1 cellular context compared by ENCODE assay signal in genomic region chr19:6828306-6828697, GRCh38.
A peak's percentile ranks its signal among the peaks of the same experiment; 100 is the strongest.
TF ChIP-seq lines count a peak whose summit lies in the region.

No MANE protein-coding gene starts in this region.

TF ChIP-seq in HEK293, 187 proteins besides CTCF, POLR2A, EP300 and RAD21 (continued from another document):
- TF ChIP-seq ZSCAN18 (tag by site-specific recombination; IDR thresholded peaks at IDR 0.05) (no peak), ZNF837 (tag by site-specific recombination; IDR thresholded peaks at IDR 0.05) (no peak), EGR2 (tag by site-specific recombination; IDR thresholded peaks at IDR 0.05; ENCODE audit: low read depth) (0 out of 2 replicates have a peak, but pooled peaks have one; percentile 45), ZFP41 (tag by site-specific recombination; IDR thresholded peaks at IDR 0.05; ENCODE audit: borderline replicate concordance) (no peak), ZNF112 (tag by site-specific recombination; IDR thresholded peaks at IDR 0.05) (no peak), ZNF302 (tag by site-specific recombination; IDR thresholded peaks at IDR 0.05; ENCODE audit: low read depth) (no peak), ZNF670 (tag by site-specific recombination; IDR thresholded peaks at IDR 0.05; ENCODE audit: low read depth) (no peak), ZNF157 (tag by site-specific recombination; IDR thresholded peaks at IDR 0.05) (no peak), GLI4 (tag by site-specific recombination; IDR thresholded peaks at IDR 0.05) (no peak), HIC1 (tag by site-specific recombination; IDR thresholded peaks at IDR 0.05) (0 out of 2 replicates have a peak, but pooled peaks have one; percentile 27), ZNF529 (tag by site-specific recombination; IDR thresholded peaks at IDR 0.05; ENCODE audit: insufficient replicate concordance) (no peak), ZNF629 (tag by site-specific recombination; IDR thresholded peaks at IDR 0.05) (peak; percentile 78), KLF8 (tag by site-specific recombination; IDR thresholded peaks at IDR 0.05) (0 out of 2 replicates have a peak, but pooled peaks have one; percentile 6), ZXDB (tag by site-specific recombination; IDR thresholded peaks at IDR 0.05) (peak; percentile 17; the same call in 1 of the 2 replicates), ZNF138 (tag by site-specific recombination; IDR thresholded peaks at IDR 0.05; ENCODE audit: borderline replicate concordance) (no peak), ZNF501 (tag by site-specific recombination; IDR thresholded peaks at IDR 0.05) (no peak), ZNF37A (tag by site-specific recombination; IDR thresholded peaks at IDR 0.05) (no peak), OVOL3 (tag by site-specific recombination; IDR thresholded peaks at IDR 0.05) (no peak), ZNF324 (tag by site-specific recombination; IDR thresholded peaks at IDR 0.05) (no peak), ZFHX2 (tag by site-specific recombination; conservative IDR thresholded peaks at IDR 0.05) (peak; percentile 64), SCRT1 (tag by site-specific recombination; IDR thresholded peaks at IDR 0.05; ENCODE audit: borderline replicate concordance) (no peak), ZBTB20 (tag by site-specific recombination; IDR thresholded peaks at IDR 0.05) (no peak; the same call in 1 of the 2 replicates), PATZ1 (tag by site-specific recombination; IDR thresholded peaks at IDR 0.05) (peak; percentile 79), TCF7L2 (IDR thresholded peaks at IDR 0.05; ENCODE audit: borderline replicate concordance, low read depth, low read length) (no peak), BCL11B (tag by site-specific recombination; IDR thresholded peaks at IDR 0.05; ENCODE audit: low read depth) (no peak), ZNF600 (tag by site-specific recombination; IDR thresholded peaks at IDR 0.05) (no peak), ATF2 (tag by site-specific recombination; IDR thresholded peaks at IDR 0.05; ENCODE audit: low read depth) (0 out of 2 replicates have a peak, but pooled peaks have one; percentile 7), ZNF830 (tag by site-specific recombination; IDR thresholded peaks at IDR 0.05; ENCODE audit: low read depth) (no peak), GLIS2 (tag by site-specific recombination; IDR thresholded peaks at IDR 0.05) (peak; percentile 56; the same call in 1 of the 2 replicates), BCL11A (tag by site-specific recombination; IDR thresholded peaks at IDR 0.05; ENCODE audit: low read depth) (0 out of 2 replicates have a peak, but pooled peaks have one; percentile 27), ZNF658 (tag by site-specific recombination; IDR thresholded peaks at IDR 0.05) (no peak), ZNF433 (tag by site-specific recombination; IDR thresholded peaks at IDR 0.05; ENCODE audit: low read depth) (no peak)
